ENCODE assay signal across 8 cellular contexts in the genomic region with DNA sequence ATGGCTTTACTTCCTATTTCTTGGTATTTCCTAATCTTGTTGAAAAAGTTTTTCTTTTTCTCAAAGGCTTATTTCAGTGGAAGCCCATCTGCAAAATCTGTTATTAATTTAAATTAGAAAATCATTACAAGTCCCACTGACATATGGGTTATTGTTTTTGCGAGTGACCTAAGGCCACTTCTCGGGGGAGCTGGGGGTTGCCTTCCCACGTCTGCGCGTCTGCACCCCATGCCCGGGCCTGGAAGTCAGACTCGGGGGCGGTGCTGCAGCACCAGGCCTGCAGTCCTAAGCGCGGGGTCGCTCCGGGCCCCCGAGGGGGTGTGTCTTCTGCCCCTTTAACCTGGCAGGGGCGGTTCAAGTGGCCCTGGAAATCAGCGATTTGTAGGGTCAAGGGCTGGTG. TPM values are rescaled to one million over a fixed set of nuclear protein-coding genes. Genes with fewer than 3 reads are reported as not detected.
DNase-seq lines count a peak whose midpoint lies in the region; ATAC-seq and TF ChIP-seq lines count a peak whose summit lies in the region.
"Not testable (repeated sequence)": the region's sequence is repeated elsewhere in the genome, so short reads cannot be mapped to it uniquely, and the experiment has no call there.

No MANE protein-coding gene starts in this region.

- not testable (repeated sequence) for H3K9me3 Mint-ChIP-seq in CD4-positive, alpha-beta T cell; activated CD4-positive, alpha-beta memory T cell treated with anti-CD3 and anti-CD28 coated beads for 36 hours; naive B cell; stimulated activated naive B cell treated with anti-CD40 and anti-IgM and Interleukin-4, amounts not matched to agents 10 μg/mL and 1 μg/mL and 100 μg/mL, for 72 hours

- H3K9ac ChIP-seq in Karpas-422 (ENCODE audit: low read length), result peak overlapping the region; percentile 78; the same call in 1 of the 2 replicates

- POLR2A ChIA-PET in CD4-positive, alpha-beta T cell (lab: Charles Lee); activated CD4-positive, alpha-beta memory T cell treated with anti-CD3 and anti-CD28 coated beads for 36 hours (lab: Charles Lee): not testable (repeated sequence)

- not testable (repeated sequence) for H3K27me3 ChIP-seq in CD4-positive, alpha-beta T cell (ENCODE audit: control insufficient read depth, insufficient read depth, low read length); Karpas-422 (ENCODE audit: low read length); esophagus squamous epithelium

- H3K36me3 ChIP-seq in Karpas-422 (ENCODE audit: insufficient read depth, low read length); esophagus squamous epithelium: not testable (repeated sequence)

- not testable (repeated sequence) for H3K4me1 ChIP-seq in Karpas-422 (ENCODE audit: low read length); esophagus squamous epithelium

- H2AFZ ChIP-seq in Karpas-422 (ENCODE audit: low read length), result not testable (repeated sequence)

- H3K27ac ChIP-seq in CD4-positive, alpha-beta T cell (ENCODE audit: low read depth, low read length); Karpas-422 (ENCODE audit: low read length): not testable (repeated sequence)
- peak overlapping the region in 2 of 4 donors; percentile 82 to 86 for H3K27ac ChIP-seq in esophagus squamous epithelium

- not testable (repeated sequence) for DNase-seq in CD4-positive, alpha-beta T cell; esophagus squamous epithelium (lab: John Stamatoyannopoulos, UW); stimulated activated naive B cell treated with anti-CD40 and anti-IgM and Interleukin-4, amounts not matched to agents 10 μg/mL and 1 μg/mL and 100 μg/mL, for 72 hours
- DNase-seq in Karpas-422, result peak; percentile 38
- DNase-seq in activated CD4-positive, alpha-beta memory T cell treated with anti-CD3 and anti-CD28 coated beads for 36 hours, result peak; percentile 8
- peak; percentile 1 for DNase-seq in naive B cell

- not testable (repeated sequence) for H3K27me3 Mint-ChIP-seq in CD4-positive, alpha-beta T cell; activated CD4-positive, alpha-beta memory T cell treated with anti-CD3 and anti-CD28 coated beads for 36 hours; naive B cell; stimulated activated naive B cell treated with anti-CD40 and anti-IgM and Interleukin-4, amounts not matched to agents 10 μg/mL and 1 μg/mL and 100 μg/mL, for 72 hours

- H3K4me3 ChIP-seq in Karpas-422 (ENCODE audit: low read length) (peak overlapping the region; percentile 34; the same call in 1 of the 2 replicates), esophagus squamous epithelium (peak overlapping the region; percentile 48 to 77 (median 69))

- not testable (repeated sequence) for H3K4me3 Mint-ChIP-seq in CD4-positive, alpha-beta T cell; activated CD4-positive, alpha-beta memory T cell treated with anti-CD3 and anti-CD28 coated beads for 36 hours; stimulated activated naive B cell treated with anti-CD40 and anti-IgM and Interleukin-4, amounts not matched to agents 10 μg/mL and 1 μg/mL and 100 μg/mL, for 72 hours
- peak overlapping the region in 3 of 8 donors; percentile 87 to 96 (median 88) for H3K4me3 Mint-ChIP-seq in naive B cell

- H4K20me1 ChIP-seq in Karpas-422 (ENCODE audit: insufficient read depth, low read depth, low read length), result not testable (repeated sequence)

- WGBS in esophagus squamous epithelium, 2 donors, result no CpG with 5 or more reads among the region's 15 CpGs

- not testable (repeated sequence) for H3K9me3 ChIP-seq in CD4-positive, alpha-beta T cell (ENCODE audit: control insufficient read depth, low read length); Karpas-422 (ENCODE audit: low read length); esophagus squamous epithelium

- TF ChIP-seq POLR2A in esophagus squamous epithelium (IDR thresholded peaks at IDR 0.05), result not testable (repeated sequence)

- CTCF ChIA-PET in CD4-positive, alpha-beta T cell (lab: Charles Lee); activated CD4-positive, alpha-beta memory T cell treated with anti-CD3 and anti-CD28 coated beads for 36 hours (lab: Charles Lee): not testable (repeated sequence)

- H3K36me3 Mint-ChIP-seq in CD4-positive, alpha-beta T cell (ENCODE audit: low read depth); activated CD4-positive, alpha-beta memory T cell treated with anti-CD3 and anti-CD28 coated beads for 36 hours; naive B cell; stimulated activated naive B cell treated with anti-CD40 and anti-IgM and Interleukin-4, amounts not matched to agents 10 μg/mL and 1 μg/mL and 100 μg/mL, for 72 hours: not testable (repeated sequence)

- H3K4me1 Mint-ChIP-seq in CD4-positive, alpha-beta T cell (ENCODE audit: low read depth); activated CD4-positive, alpha-beta memory T cell treated with anti-CD3 and anti-CD28 coated beads for 36 hours (ENCODE audit: low read depth); naive B cell; stimulated activated naive B cell treated with anti-CD40 and anti-IgM and Interleukin-4, amounts not matched to agents 10 μg/mL and 1 μg/mL and 100 μg/mL, for 72 hours: not testable (repeated sequence)

- intact Hi-C loops in CD4-positive, alpha-beta T cell (cut with DNase I, micrococcal nuclease); activated CD4-positive, alpha-beta memory T cell treated with anti-CD3 and anti-CD28 coated beads for 36 hours (cut with micrococcal nuclease); esophagus squamous epithelium (cut with DNase I): not testable (repeated sequence)

- peak; percentile 7 for ATAC-seq in CD4-positive, alpha-beta T cell (ENCODE audit: poor library complexity)
- ATAC-seq in GM21360 (IDR thresholded peaks at IDR 0.05; ENCODE audit: unreplicated experiment) (peak; percentile 13), HG02885 (IDR thresholded peaks at IDR 0.05; ENCODE audit: poor library complexity, unreplicated experiment) (peak; percentile 19), naive B cell (ENCODE audit: low read depth in 2 of 2) (peak; percentile 3 to 8)
- peak; percentile 22 to 24 for ATAC-seq in stimulated activated naive B cell treated with anti-CD40 and anti-IgM and Interleukin-4, amounts not matched to agents 10 μg/mL and 1 μg/mL and 100 μg/mL, for 72 hours (replicated peaks)

- not testable (repeated sequence) for H3K27ac Mint-ChIP-seq in CD4-positive, alpha-beta T cell; activated CD4-positive, alpha-beta memory T cell treated with anti-CD3 and anti-CD28 coated beads for 36 hours; naive B cell; stimulated activated naive B cell treated with anti-CD40 and anti-IgM and Interleukin-4, amounts not matched to agents 10 μg/mL and 1 μg/mL and 100 μg/mL, for 72 hours

- H3K4me2 ChIP-seq in Karpas-422 (ENCODE audit: low read depth, low read length, poor library complexity, severe bottlenecking), result peak overlapping the region; percentile 35

- TF ChIP-seq CTCF in CD4-positive, alpha-beta T cell (IDR thresholded peaks at IDR 0.05); esophagus squamous epithelium (IDR thresholded peaks at IDR 0.05): not testable (repeated sequence)

- not testable (repeated sequence) for H3K79me2 ChIP-seq in Karpas-422 (ENCODE audit: low read length)

- not testable (repeated sequence) for H3K9me2 ChIP-seq in Karpas-422 (replicated peaks; ENCODE audit: insufficient read depth, low read length)

RNA-seq across cellular contexts. Expression of a gene that starts 0.4 kb away (rescaled TPM):
- total RNA-seq in CD4-positive, alpha-beta T cell, result 10 to 100 TPM; 38.8 to 40.9 TPM
- total RNA-seq in Karpas-422 (2014; rRNA removed; shearing (Covaris generic); ENCODE audit: low replicate concordance), result 14.2 and 14.4 TPM in 2 replicates
- total RNA-seq in activated CD4-positive, alpha-beta memory T cell treated with anti-CD3 and anti-CD28 coated beads for 36 hours, result 10 to 100 TPM; 26.7 to 31.2 TPM
- 10 to 100 TPM in 1 of 4 donors, 1 to 10 TPM in 3; 2.9 to 13.0 (median 4.5) TPM for total RNA-seq in esophagus squamous epithelium
- 1 to 10 TPM in 1 of 6 donors, under 1 TPM in 5; 0.22 to 2.8 (median 0.90) TPM for polyA plus RNA-seq in naive B cell (ENCODE audit: low read depth in 6 of 6)
